1 cellular context compared by ENCODE assay signal in the genomic region with DNA sequence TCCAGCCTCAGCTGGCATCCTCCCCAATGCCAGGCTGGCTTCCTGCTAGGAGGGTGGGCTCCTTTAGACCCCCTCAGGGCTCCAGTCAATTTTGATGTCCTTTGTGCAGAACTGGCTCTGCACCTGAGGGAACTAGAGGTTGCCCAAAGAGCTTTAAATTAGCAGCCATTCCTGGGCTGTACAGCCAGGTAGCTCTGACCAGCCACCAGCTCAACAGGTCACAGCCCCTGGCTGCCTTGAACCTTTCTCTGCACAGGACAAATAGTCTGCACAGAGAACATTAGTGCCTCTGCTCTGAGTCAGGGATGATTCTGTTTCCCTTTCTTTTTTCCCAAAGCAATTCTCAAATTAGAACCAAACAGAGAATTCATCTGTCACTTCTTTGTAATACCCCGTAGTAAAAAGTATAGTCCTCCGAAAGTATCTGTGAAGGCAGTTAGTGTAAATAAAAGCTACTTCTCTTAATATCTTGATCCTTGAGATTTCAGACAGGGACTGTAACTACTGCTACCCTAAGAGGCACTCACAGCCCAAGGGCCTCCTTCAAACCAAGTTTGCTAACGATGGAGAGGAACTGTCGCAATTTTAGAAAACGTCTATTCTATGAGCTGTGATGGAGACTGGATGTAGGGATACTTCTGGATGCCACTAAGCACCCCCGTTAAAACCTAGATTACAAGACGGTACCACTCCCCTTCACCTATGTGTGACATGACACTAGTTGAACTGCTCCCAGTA.
TF ChIP-seq lines count a peak whose summit lies in the region.

No MANE protein-coding gene starts in this region.

TF ChIP-seq in IMR-90, 13 proteins besides CTCF, POLR2A, EP300 and RAD21:
- TF ChIP-seq RFX5 (IDR thresholded peaks at IDR 0.05; ENCODE audit: low read depth, low read length) = no peak
- TF ChIP-seq MAZ (IDR thresholded peaks at IDR 0.05; ENCODE audit: borderline replicate concordance, low read depth, low read length) = no peak
- no peak for TF ChIP-seq BHLHE40 (IDR thresholded peaks at IDR 0.05; ENCODE audit: low read depth, low read length)
- no peak for TF ChIP-seq CHD1 (IDR thresholded peaks at IDR 0.05; ENCODE audit: low read depth, low read length)
- TF ChIP-seq MXI1 (IDR thresholded peaks at IDR 0.05; ENCODE audit: borderline replicate concordance, low read depth, low read length) = no peak
- TF ChIP-seq MAFK (IDR thresholded peaks at IDR 0.05; ENCODE audit: low read depth, low read length) = no peak
- TF ChIP-seq, protein P1, sequence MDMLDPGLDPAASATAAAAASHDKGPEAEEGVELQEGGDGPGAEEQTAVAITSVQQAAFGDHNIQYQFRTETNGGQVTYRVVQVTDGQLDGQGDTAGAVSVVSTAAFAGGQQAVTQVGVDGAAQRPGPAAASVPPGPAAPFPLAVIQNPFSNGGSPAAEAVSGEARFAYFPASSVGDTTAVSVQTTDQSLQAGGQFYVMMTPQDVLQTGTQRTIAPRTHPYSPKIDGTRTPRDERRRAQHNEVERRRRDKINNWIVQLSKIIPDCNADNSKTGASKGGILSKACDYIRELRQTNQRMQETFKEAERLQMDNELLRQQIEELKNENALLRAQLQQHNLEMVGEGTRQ (IDR thresholded peaks at IDR 0.05; ENCODE audit: low read depth, low read length) = no peak
- no peak for TF ChIP-seq CEBPB (IDR thresholded peaks at IDR 0.05; ENCODE audit: low read depth, low read length)
- no peak for TF ChIP-seq RCOR1 (IDR thresholded peaks at IDR 0.05; ENCODE audit: insufficient replicate concordance, low read length)
- TF ChIP-seq, protein P2, sequence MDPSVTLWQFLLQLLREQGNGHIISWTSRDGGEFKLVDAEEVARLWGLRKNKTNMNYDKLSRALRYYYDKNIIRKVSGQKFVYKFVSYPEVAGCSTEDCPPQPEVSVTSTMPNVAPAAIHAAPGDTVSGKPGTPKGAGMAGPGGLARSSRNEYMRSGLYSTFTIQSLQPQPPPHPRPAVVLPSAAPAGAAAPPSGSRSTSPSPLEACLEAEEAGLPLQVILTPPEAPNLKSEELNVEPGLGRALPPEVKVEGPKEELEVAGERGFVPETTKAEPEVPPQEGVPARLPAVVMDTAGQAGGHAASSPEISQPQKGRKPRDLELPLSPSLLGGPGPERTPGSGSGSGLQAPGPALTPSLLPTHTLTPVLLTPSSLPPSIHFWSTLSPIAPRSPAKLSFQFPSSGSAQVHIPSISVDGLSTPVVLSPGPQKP (IDR thresholded peaks at IDR 0.05; ENCODE audit: borderline replicate concordance, low read depth, low read length) = no peak
- no peak for TF ChIP-seq SMC3 (IDR thresholded peaks at IDR 0.05; ENCODE audit: low read depth, low read length)
- no peak for TF ChIP-seq FOS (IDR thresholded peaks at IDR 0.05; ENCODE audit: low read depth, low read length)
- TF ChIP-seq NFE2L2 (IDR thresholded peaks at IDR 0.05; ENCODE audit: low read depth, low read length) = no peak
